ENCODE assay signal across 26 cellular contexts in the genomic region with DNA sequence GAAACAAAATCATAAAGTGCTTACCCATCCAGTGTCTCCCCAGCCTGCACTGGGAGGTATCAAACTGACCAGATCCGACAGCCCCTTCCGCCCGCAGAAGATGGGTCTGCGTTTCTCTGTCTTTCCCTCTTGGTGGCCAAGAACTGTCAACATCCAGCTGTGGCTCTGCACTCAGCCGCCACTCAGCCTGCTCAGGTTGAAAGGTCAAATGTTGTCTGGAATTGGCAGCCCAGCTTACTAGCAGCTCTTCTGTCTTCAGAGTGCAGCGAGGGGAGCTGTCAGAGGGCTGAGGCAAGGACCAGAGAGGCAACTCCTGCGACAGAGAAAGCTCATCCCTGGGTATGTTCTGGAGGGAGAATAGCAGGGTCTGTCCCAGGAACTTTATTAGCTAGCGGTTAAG. TPM values are rescaled to one million over a fixed set of nuclear protein-coding genes. Genes with fewer than 3 reads are reported as not detected.
A peak's percentile ranks its signal among the peaks of the same experiment; 100 is the strongest.
DNase-seq lines count a peak whose midpoint lies in the region; ATAC-seq and TF ChIP-seq lines count a peak whose summit lies in the region.
"Had no signal": no experiment of that assay in that cellular context is flagged by ENCODE, and none has a peak within 500 bp of the region (broad histone marks: within the 10 kb centered on the region; RNA-seq: fewer than 3 reads in every experiment).

No MANE protein-coding gene starts in this region.

- peak overlapping the region; percentile 81 for H3K27ac ChIP-seq in tibial artery
- H3K27ac ChIP-seq: GM23248, HL-60, RWPE1 had no signal

- TF ChIP-seq CTCF in chondrocyte (IDR thresholded peaks at IDR 0.05) (no peak), tibial artery (IDR thresholded peaks at IDR 0.05) (no peak)

- no peaks in the 10 kb centered on the region for H3K4me1 Mint-ChIP-seq in chondrocyte (ENCODE audit: low read depth)
- no peaks in the 10 kb centered on the region for H3K4me1 Mint-ChIP-seq in activated CD4-positive, alpha-beta T cell treated with anti-CD3 and anti-CD28 coated beads, Interleukin-2, amount 10 ng/mL, durations not matched to agents 24 days and 14 days
- H3K4me1 Mint-ChIP-seq: CD4-positive, CD25-positive, alpha-beta regulatory T cell had no signal

- intact Hi-C loops in tibial artery (cut with DNase I; ENCODE audit: low total_unique reads): no loop called here
- intact Hi-C loops in activated CD4-positive, alpha-beta T cell treated with anti-CD3 and anti-CD28 coated beads, Interleukin-2, amount 10 ng/mL, durations not matched to agents 24 days and 14 days (cut with micrococcal nuclease): no loop called here

- no peak overlapping the region for H3K27ac Mint-ChIP-seq in chondrocyte (ENCODE audit: unreplicated experiment)
- H3K27ac Mint-ChIP-seq in activated CD4-positive, alpha-beta T cell treated with anti-CD3 and anti-CD28 coated beads, Interleukin-2, amount 10 ng/mL, durations not matched to agents 24 days and 14 days: no peak overlapping the region
- H3K27ac Mint-ChIP-seq: CD4-positive, CD25-positive, alpha-beta regulatory T cell; H9; HFFc6 had no signal

- no peak overlapping the region for H3K4me3 Mint-ChIP-seq in chondrocyte (ENCODE audit: unreplicated experiment)
- no peak overlapping the region for H3K4me3 Mint-ChIP-seq in activated CD4-positive, alpha-beta T cell treated with anti-CD3 and anti-CD28 coated beads, Interleukin-2, amount 10 ng/mL, durations not matched to agents 24 days and 14 days
- H3K4me3 Mint-ChIP-seq: CD4-positive, CD25-positive, alpha-beta regulatory T cell; H9; HFFc6 had no signal

- no peak for ATAC-seq in HG02798 (IDR thresholded peaks at IDR 0.05; ENCODE audit: poor library complexity, unreplicated experiment)
- ATAC-seq: GM12878, SK-N-SH treated with all-trans-retinoic acid at 6 μM for 48 hours had no signal

- H3K4me3 ChIP-seq in tibial artery: no peak overlapping the region
- H3K4me3 ChIP-seq: GM12878, GM23248 had no signal

- H3K27me3 Mint-ChIP-seq in chondrocyte (ENCODE audit: low read depth): no peaks in the 10 kb centered on the region
- no peaks in the 10 kb centered on the region for H3K27me3 Mint-ChIP-seq in activated CD4-positive, alpha-beta T cell treated with anti-CD3 and anti-CD28 coated beads, Interleukin-2, amount 10 ng/mL, durations not matched to agents 24 days and 14 days
- H3K27me3 Mint-ChIP-seq: CD4-positive, CD25-positive, alpha-beta regulatory T cell had no signal

- H3K36me3 ChIP-seq in tibial artery: no peaks in the 10 kb centered on the region
- H3K36me3 ChIP-seq: BE2C had no signal

- peaks cover 0 to 81% (median 19%) of the 10 kb centered on the region in 4 donors for H3K4me1 ChIP-seq in tibial artery
- H3K4me1 ChIP-seq: BE2C had no signal

- H3K27me3 ChIP-seq in tibial artery: no peaks in the 10 kb centered on the region
- H3K27me3 ChIP-seq: BE2C had no signal

- no peaks in the 10 kb centered on the region for H3K36me3 Mint-ChIP-seq in chondrocyte (ENCODE audit: low read depth)
- no peaks in the 10 kb centered on the region for H3K36me3 Mint-ChIP-seq in activated CD4-positive, alpha-beta T cell treated with anti-CD3 and anti-CD28 coated beads, Interleukin-2, amount 10 ng/mL, durations not matched to agents 24 days and 14 days (ENCODE audit: low read depth)
- H3K36me3 Mint-ChIP-seq: CD4-positive, CD25-positive, alpha-beta regulatory T cell had no signal

- H3K9me3 ChIP-seq in tibial artery: peaks cover 0 to 4% (median 0%) of the 10 kb centered on the region in 3 donors
- H3K9me3 ChIP-seq: BE2C had no signal

- peaks cover 12% of the 10 kb centered on the region for H3K9me3 Mint-ChIP-seq in chondrocyte (ENCODE audit: low read depth)
- H3K9me3 Mint-ChIP-seq in activated CD4-positive, alpha-beta T cell treated with anti-CD3 and anti-CD28 coated beads, Interleukin-2, amount 10 ng/mL, durations not matched to agents 24 days and 14 days: no peaks in the 10 kb centered on the region

- peak; percentile 43 for DNase-seq in NCI-H2227 (lab: John Stamatoyannopoulos, UW; ENCODE audit: unreplicated experiment)
- peak; percentile 47 for DNase-seq in chondrocyte (ENCODE audit: low spot score)
- DNase-seq in left kidney (ENCODE audit: low read depth, low spot score): peak; percentile 18
- no peak for DNase-seq in tibial artery
- no peak for DNase-seq in activated CD4-positive, alpha-beta T cell treated with anti-CD3 and anti-CD28 coated beads, Interleukin-2, amount 10 ng/mL, durations not matched to agents 24 days and 14 days
- DNase-seq in NCI-H345 (lab: John Stamatoyannopoulos, UW): no peak
- DNase-seq: BE2C; CD4-positive, CD25-positive, alpha-beta regulatory T cell; DMS79 treated with DMSO at 0.1 percent for 48 hours; GM23248; H9; HFFc6; KG1; NCI-H1092 treated with DMSO at 0.1 percent for 48 hours; NCI-H1694; NCI-H2081 treated with DMSO at 0.1 percent for 48 hours; NCI-H2171 treated with DMSO at 0.1 percent for 48 hours; NCI-H510A; NCI-H748 treated with DMSO at 0.1 percent for 48 hours had no signal

RNA-seq across cellular contexts. Expression of a gene that starts 45.4 kb away (rescaled TPM):
- not detected in 3 replicates for total RNA-seq in chondrocyte
- not detected in 2 replicates for total RNA-seq in activated CD4-positive, alpha-beta T cell treated with anti-CD3 and anti-CD28 coated beads, Interleukin-2, amount 10 ng/mL, durations not matched to agents 24 days and 14 days
- total RNA-seq: A673; CD4-positive, CD25-positive, alpha-beta regulatory T cell; GM12878; GM23248; H9; HFFc6; HT-29 had no signal

RNA-seq across cellular contexts. Expression of a gene that starts 47.1 kb away (rescaled TPM):
- total RNA-seq in chondrocyte: 0.32 to 0.94 TPM (median 0.46 TPM) in 3 replicates
- 0.07 TPM in 2 replicates for total RNA-seq in activated CD4-positive, alpha-beta T cell treated with anti-CD3 and anti-CD28 coated beads, Interleukin-2, amount 10 ng/mL, durations not matched to agents 24 days and 14 days
- total RNA-seq: A673; CD4-positive, CD25-positive, alpha-beta regulatory T cell; GM12878; HT-29 had no signal

Comparison
In these comparisons a context has a peak if more than half of its experiments do, and no peak if none do; other contexts are left out.
1. DNase-seq: peak in NCI-H2227 (single experiment), chondrocyte (single experiment) and left kidney (single experiment); none in tibial artery (0 of 2), activated CD4-positive, alpha-beta T cell treated with anti-CD3 and anti-CD28 coated beads, Interleukin-2, amount 10 ng/mL, durations not matched to agents 24 days and 14 days (single experiment) and NCI-H345 (single experiment).